10 cellular contexts compared by ENCODE assay signal in the genomic region with DNA sequence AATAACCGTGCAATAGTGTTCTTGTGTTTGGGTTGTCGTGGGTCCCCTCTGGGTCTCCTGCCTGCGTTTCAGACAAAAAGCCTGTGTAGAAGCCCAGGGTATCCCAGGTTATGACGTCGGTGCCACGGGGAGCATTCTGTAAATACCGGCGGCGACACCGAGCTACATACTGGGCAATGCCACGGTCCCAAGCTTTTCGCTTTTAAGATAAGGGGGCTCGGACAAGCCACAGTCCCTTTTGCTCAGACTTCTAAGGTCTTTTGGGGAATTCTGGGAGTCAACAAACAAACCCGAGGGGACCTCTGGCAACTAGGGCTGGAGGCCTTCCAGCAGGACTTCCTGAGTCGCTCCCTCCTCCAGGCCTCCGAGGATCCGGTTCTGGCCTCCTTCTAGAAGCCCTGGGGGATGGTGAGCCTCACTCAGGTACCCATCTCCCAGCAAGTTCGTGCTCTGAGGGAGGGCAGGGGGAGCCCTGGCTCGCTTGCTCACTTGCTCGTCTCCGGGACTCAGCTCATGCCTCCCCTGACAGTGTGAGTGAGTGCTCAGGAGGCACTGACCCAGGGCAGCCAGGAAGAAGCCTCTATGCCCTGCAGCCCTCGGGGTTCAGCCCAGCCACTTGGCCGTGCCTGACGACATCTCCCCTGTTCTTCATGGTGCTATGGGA.
A peak's percentile ranks its signal among the peaks of the same experiment; 100 is the strongest.
DNase-seq lines count a peak whose midpoint lies in the region; ATAC-seq and TF ChIP-seq lines count a peak whose summit lies in the region.
"Had no signal": no experiment of that assay in that cellular context is flagged by ENCODE, and none has a peak within 500 bp of the region (broad histone marks: within the 10 kb centered on the region; RNA-seq: fewer than 3 reads in every experiment).

No MANE protein-coding gene starts in this region.

- H4K20me1 ChIP-seq in BLaER1 treated with 17β-estradiol and CSF1 and Interleukin-3, amounts not matched to agents 10 nM and 100 nM, result peaks cover 0 to 11% (median 0%) of the 10 kb centered on the region in 11 experiments; a peak in 2 of 22 replicates

- DNase-seq in NCI-H226 (peak; percentile 31), natural killer cell (no peak), NCI-H526 treated with DMSO at 0.1 percent for 48 hours (lab: John Stamatoyannopoulos, UW) (no peak), putamen (ENCODE audit: low spot score) (no peak), T-helper 9 cell (no peak), kidney tubule cell (ENCODE audit: low spot score) (no peak)
- DNase-seq: DMS153, NCI-H446 had no signal

- H3K4me1 ChIP-seq in BLaER1 treated with 17β-estradiol and CSF1 and Interleukin-3, amounts not matched to agents 10 nM and 100 nM, result peaks cover 3 to 61% (median 53%) of the 10 kb centered on the region in 10 experiments; a peak in 19 of 20 replicates

- H3K27ac ChIP-seq in BLaER1 treated with 17β-estradiol and CSF1 and Interleukin-3, amounts not matched to agents 10 nM and 100 nM, result peak overlapping the region in 3 of 11 experiments; percentile 19 to 27 (median 25); a peak in 3 of 22 replicates

- intact Hi-C loops in natural killer cell (cut with micrococcal nuclease), result loop anchor here (2.0 kb wide), 1 partner anchor 15 kb away; no protein-coding TSS in a partner anchor

- H3K9me3 ChIP-seq in BLaER1 treated with 17β-estradiol and CSF1 and Interleukin-3, amounts not matched to agents 10 nM and 100 nM (replicated peaks in 1 of 11), result peaks cover 0 to 13% (median 7%) of the 10 kb centered on the region in 11 experiments; a peak in 11 of 22 replicates

- H3K36me3 Mint-ChIP-seq in natural killer cell, result no peaks in the 10 kb centered on the region

- ATAC-seq in esophagus mucosa (peak; percentile 49), natural killer cell (no peak)

- H3K36me3 ChIP-seq in BLaER1 treated with 17β-estradiol and CSF1 and Interleukin-3, amounts not matched to agents 10 nM and 100 nM, result peaks cover 4 to 60% (median 29%) of the 10 kb centered on the region in 11 experiments; a peak in 15 of 22 replicates

- peak overlapping the region; percentile 86 to 91 for H3K27ac Mint-ChIP-seq in natural killer cell

- no peak for TF ChIP-seq CTCF in natural killer cell (IDR thresholded peaks at IDR 0.05)

- H3K9ac ChIP-seq in BLaER1 treated with 17β-estradiol and CSF1 and Interleukin-3, amounts not matched to agents 10 nM and 100 nM, result no peak overlapping the region

- H3K4me3 Mint-ChIP-seq in natural killer cell, result peak overlapping the region; percentile 80

- peak overlapping the region in 6 of 11 experiments; percentile 6 to 42 (median 19); a peak in 4 of 22 replicates for H3K4me2 ChIP-seq in BLaER1 treated with 17β-estradiol and CSF1 and Interleukin-3, amounts not matched to agents 10 nM and 100 nM

- peaks cover 88 to 89% of the 10 kb centered on the region in 2 donors for H3K4me1 Mint-ChIP-seq in natural killer cell

- H3K27me3 Mint-ChIP-seq in natural killer cell (ENCODE audit: low read depth in 2 of 2), result no peaks in the 10 kb centered on the region

- no peaks in the 10 kb centered on the region for H3K27me3 ChIP-seq in BLaER1 treated with 17β-estradiol and CSF1 and Interleukin-3, amounts not matched to agents 10 nM and 100 nM

- no peaks in the 10 kb centered on the region for H3K9me3 Mint-ChIP-seq in natural killer cell

- H3K4me3 ChIP-seq in BLaER1 treated with 17β-estradiol and CSF1 and Interleukin-3, amounts not matched to agents 10 nM and 100 nM, result no peak overlapping the region
